8 cellular contexts compared by ENCODE assay signal in the genomic region with DNA sequence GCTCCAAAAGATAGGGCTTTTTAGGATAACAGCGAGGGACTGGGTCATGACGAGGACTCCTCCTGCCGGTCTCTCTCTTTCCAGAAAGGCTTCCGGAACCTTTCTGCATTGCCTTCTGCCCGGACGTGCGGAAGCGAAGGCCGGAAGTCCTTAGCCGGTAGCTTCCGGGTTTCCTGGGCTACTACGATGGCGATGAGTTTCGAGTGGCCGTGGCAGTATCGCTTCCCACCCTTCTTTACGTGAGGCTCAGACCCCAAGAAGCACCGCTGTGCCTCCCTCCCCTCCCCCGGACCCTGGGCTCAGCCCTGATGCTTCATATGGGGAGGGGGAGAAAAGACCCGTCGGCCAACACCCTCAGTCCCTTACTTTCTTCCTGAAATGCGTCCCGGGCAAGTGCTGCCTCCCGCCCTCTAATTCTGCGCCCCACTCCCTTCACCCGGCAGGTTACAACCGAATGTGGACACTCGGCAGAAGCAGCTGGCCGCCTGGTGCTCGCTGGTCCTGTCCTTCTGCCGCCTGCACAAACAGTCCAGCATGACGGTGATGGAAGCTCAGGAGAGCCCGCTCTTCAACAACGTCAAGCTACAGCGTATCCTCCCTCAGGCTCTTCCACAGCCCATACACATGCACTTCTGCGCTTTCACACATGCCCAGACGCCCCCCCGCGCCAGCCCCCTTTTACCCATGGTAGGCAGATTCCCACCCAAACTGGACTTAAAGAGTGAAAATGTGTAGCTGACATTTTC. TPM values are rescaled to one million over a fixed set of nuclear protein-coding genes. Genes with fewer than 3 reads are reported as not detected.
DNase-seq lines count a peak whose midpoint lies in the region; ATAC-seq, FAIRE-seq and TF ChIP-seq lines count a peak whose summit lies in the region.

A gene (plus strand): TSS at position 160 of the 746 bp plus-strand sequence. CDS start 27 bp downstream, at position 187.

- H3K27me3 Mint-ChIP-seq in immature natural killer cell (ENCODE audit: low read depth in 3 of 3): peaks cover 0 to 14% (median 4%) of the 10 kb centered on the region in 3 donors

- ATAC-seq in HG02943 (IDR thresholded peaks at IDR 0.05; ENCODE audit: low read depth, unreplicated experiment): peak; percentile 85
- no peak for ATAC-seq in GM19463 (IDR thresholded peaks at IDR 0.05; ENCODE audit: unreplicated experiment)

- peaks cover 9% of the 10 kb centered on the region for H3K36me3 ChIP-seq in bronchial epithelial cell (ENCODE audit: control insufficient read depth, insufficient read depth, low read length)

- H3K4me1 Mint-ChIP-seq in immature natural killer cell: peaks cover 24 to 34% of the 10 kb centered on the region in 2 donors

- H3K36me3 Mint-ChIP-seq in immature natural killer cell: peaks cover 2 to 23% (median 8%) of the 10 kb centered on the region in 3 donors

- H3K4me3 ChIP-seq in WI38 (ENCODE audit: low read depth, low read length): peak within 1 kb of the TSS; percentile 79
- H3K4me3 ChIP-seq in bronchial epithelial cell (ENCODE audit: low read depth, low read length): peak within 1 kb of the TSS; percentile 72

- no peaks in the 10 kb centered on the region for H3K9me3 Mint-ChIP-seq in immature natural killer cell

- in situ Hi-C loops in G401 (cut with HindIII; ENCODE audit: low sequenced_read_pairs): no loop called here

- TF ChIP-seq CTCF in WI38 (IDR thresholded peaks at IDR 0.05; ENCODE audit: low read depth, low read length): no peak
- peak; percentile 41 for TF ChIP-seq CTCF in bronchial epithelial cell (IDR thresholded peaks at IDR 0.05; ENCODE audit: insufficient read depth, low read length, severe bottlenecking)

- no peaks in the 10 kb centered on the region for H3K27me3 ChIP-seq in bronchial epithelial cell (ENCODE audit: control insufficient read depth, insufficient read depth, low read length)

- DNase-seq in G401 (ENCODE audit: low spot score) (peak; percentile 89), NCI-H2227 (lab: John Stamatoyannopoulos, UW; ENCODE audit: unreplicated experiment) (peak; percentile 91), bronchial epithelial cell (ENCODE audit: low read depth) (peak; percentile 67), immature natural killer cell (peak; percentile 71 to 82 (median 79)), smooth muscle cell of the brain vasculature (ENCODE audit: low read depth, low spot score) (peak; percentile 49)

- H3K27ac Mint-ChIP-seq in immature natural killer cell: peak within 1 kb of the TSS; percentile 98 to 99 (median 99)

- no peak for FAIRE-seq in bronchial epithelial cell (lab: Jason Lieb, UNC)

- peak within 1 kb of the TSS; percentile 98 to 100 (median 99) for H3K4me3 Mint-ChIP-seq in immature natural killer cell

RNA-seq across cellular contexts. Expression of the gene that starts here (rescaled TPM):
- 150 and 199 TPM in 2 replicates for total RNA-seq in G401 (2014; rRNA removed; shearing (Covaris generic))
- 65.3 and 76.0 TPM in 2 replicates for total RNA-seq in bronchial epithelial cell
- polyA plus RNA-seq in immature natural killer cell: 10 to 100 TPM; 60.2 to 94.1 (median 90.2) TPM
